In the genomic region with DNA sequence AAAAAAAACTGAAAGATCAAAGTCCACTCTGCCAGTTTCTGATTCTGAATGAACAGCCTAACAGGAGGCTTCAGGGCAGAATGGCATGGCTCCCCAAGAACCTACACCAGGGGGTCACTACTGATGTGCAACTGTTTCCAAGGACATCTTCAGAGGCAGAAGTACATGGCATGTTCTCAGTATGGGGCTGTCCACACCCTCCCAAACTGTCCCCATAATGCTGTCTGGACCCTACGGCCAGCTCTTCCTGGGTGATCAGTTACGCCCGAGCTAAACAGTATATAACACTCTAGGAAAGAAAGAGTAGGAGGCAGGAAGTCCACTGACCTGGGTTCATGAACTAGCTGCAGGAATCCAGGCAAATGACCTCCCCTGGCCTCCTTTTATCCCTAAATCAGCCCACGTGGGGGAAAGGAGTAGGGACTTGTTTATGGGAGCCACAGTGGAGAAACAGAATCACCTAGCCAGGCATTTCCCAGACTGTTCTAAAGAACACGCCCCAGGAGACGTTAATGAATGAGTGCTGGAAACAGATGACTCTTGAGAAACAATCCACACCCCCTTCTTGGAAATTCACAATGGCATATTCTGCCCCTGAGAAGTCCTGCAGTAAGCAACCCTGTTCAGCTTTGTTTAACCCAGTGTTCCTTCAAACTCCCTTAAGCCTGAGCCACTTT, we compare ENCODE assay signal across 1 cellular context.
TF ChIP-seq lines count a peak whose summit lies in the region.

No MANE protein-coding gene starts in this region.

TF ChIP-seq in HepG2, 621 proteins besides CTCF, POLR2A, EP300 and RAD21 (continued from another document and continues in another):
- TF ChIP-seq, protein P1, sequence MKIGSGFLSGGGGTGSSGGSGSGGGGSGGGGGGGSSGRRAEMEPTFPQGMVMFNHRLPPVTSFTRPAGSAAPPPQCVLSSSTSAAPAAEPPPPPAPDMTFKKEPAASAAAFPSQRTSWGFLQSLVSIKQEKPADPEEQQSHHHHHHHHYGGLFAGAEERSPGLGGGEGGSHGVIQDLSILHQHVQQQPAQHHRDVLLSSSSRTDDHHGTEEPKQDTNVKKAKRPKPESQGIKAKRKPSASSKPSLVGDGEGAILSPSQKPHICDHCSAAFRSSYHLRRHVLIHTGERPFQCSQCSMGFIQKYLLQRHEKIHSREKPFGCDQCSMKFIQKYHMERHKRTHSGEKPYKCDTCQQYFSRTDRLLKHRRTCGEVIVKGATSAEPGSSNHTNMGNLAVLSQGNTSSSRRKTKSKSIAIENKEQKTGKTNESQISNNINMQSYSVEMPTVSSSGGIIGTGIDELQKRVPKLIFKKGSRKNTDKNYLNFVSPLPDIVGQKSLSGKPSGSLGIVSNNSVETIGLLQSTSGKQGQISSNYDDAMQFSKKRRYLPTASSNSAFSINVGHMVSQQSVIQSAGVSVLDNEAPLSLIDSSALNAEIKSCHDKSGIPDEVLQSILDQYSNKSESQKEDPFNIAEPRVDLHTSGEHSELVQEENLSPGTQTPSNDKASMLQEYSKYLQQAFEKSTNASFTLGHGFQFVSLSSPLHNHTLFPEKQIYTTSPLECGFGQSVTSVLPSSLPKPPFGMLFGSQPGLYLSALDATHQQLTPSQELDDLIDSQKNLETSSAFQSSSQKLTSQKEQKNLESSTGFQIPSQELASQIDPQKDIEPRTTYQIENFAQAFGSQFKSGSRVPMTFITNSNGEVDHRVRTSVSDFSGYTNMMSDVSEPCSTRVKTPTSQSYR (CRISPR knock-in tag; IDR thresholded peaks at IDR 0.05; ENCODE audit: borderline replicate concordance): no peak
- TF ChIP-seq PITX1 (CRISPR knock-in tag; IDR thresholded peaks at IDR 0.05): 0 out of 2 replicates have a peak, but pooled peaks have one; percentile 49
- 0 out of 2 replicates have a peak, but pooled peaks have one; percentile 74 for TF ChIP-seq ZNF598 (CRISPR knock-in tag; IDR thresholded peaks at IDR 0.05; ENCODE audit: borderline replicate concordance)
- TF ChIP-seq, protein P2, sequence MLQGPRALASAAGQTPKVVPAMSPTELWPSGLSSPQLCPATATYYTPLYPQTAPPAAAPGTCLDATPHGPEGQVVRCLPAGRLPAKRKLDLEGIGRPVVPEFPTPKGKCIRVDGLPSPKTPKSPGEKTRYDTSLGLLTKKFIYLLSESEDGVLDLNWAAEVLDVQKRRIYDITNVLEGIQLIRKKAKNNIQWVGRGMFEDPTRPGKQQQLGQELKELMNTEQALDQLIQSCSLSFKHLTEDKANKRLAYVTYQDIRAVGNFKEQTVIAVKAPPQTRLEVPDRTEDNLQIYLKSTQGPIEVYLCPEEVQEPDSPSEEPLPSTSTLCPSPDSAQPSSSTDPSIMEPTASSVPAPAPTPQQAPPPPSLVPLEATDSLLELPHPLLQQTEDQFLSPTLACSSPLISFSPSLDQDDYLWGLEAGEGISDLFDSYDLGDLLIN (CRISPR knock-in tag; IDR thresholded peaks at IDR 0.05; ENCODE audit: borderline replicate concordance): 0 out of 2 replicates have a peak, but pooled peaks have one; percentile 87
- TF ChIP-seq, protein P3, sequence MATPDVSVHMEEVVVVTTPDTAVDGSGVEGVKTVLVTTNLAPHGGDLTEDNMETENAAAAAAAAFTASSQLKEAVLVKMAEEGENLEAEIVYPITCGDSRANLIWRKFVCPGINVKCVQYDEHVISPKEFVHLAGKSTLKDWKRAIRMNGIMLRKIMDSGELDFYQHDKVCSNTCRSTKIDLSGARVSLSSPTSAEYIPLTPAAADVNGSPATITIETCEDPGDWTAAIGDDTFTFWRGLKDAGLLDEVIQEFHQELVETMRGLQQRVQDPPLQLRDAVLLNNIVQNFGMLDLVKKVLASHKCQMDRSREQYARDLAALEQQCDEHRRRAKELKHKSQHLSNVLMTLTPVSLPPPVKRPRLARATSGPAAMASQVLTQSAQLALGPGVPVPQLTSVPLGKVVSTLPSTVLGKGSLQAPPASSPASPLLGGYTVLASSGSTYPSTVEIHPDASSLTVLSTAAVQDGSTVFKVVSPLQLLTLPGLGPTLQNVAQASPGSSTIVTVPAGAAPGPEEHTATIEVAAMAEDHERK (CRISPR knock-in tag; IDR thresholded peaks at IDR 0.05; ENCODE audit: low read depth): no peak
- 0 out of 2 replicates have a peak, but pooled peaks have one; percentile 56 for TF ChIP-seq ZNF367 (CRISPR knock-in tag; IDR thresholded peaks at IDR 0.05; ENCODE audit: borderline replicate concordance)
- peak; percentile 83; the same call in 1 of the 2 replicates for TF ChIP-seq RXRA (CRISPR knock-in tag; IDR thresholded peaks at IDR 0.05)
- peak; percentile 39; the same call in 1 of the 2 replicates for TF ChIP-seq ELF1 (CRISPR knock-in tag; IDR thresholded peaks at IDR 0.05)
- no peak for TF ChIP-seq JUNB (CRISPR knock-in tag; IDR thresholded peaks at IDR 0.05; ENCODE audit: borderline replicate concordance)
- TF ChIP-seq, protein P4, sequence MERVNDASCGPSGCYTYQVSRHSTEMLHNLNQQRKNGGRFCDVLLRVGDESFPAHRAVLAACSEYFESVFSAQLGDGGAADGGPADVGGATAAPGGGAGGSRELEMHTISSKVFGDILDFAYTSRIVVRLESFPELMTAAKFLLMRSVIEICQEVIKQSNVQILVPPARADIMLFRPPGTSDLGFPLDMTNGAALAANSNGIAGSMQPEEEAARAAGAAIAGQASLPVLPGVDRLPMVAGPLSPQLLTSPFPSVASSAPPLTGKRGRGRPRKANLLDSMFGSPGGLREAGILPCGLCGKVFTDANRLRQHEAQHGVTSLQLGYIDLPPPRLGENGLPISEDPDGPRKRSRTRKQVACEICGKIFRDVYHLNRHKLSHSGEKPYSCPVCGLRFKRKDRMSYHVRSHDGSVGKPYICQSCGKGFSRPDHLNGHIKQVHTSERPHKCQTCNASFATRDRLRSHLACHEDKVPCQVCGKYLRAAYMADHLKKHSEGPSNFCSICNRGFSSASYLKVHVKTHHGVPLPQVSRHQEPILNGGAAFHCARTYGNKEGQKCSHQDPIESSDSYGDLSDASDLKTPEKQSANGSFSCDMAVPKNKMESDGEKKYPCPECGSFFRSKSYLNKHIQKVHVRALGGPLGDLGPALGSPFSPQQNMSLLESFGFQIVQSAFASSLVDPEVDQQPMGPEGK (CRISPR knock-in tag; IDR thresholded peaks at IDR 0.05): 0 out of 2 replicates have a peak, but pooled peaks have one; percentile 26
- peak; percentile 53 for TF ChIP-seq SALL1 (CRISPR knock-in tag; IDR thresholded peaks at IDR 0.05)
- TF ChIP-seq ETV5 (CRISPR knock-in tag; IDR thresholded peaks at IDR 0.05; ENCODE audit: borderline replicate concordance): peak; percentile 75; the same call in 1 of the 2 replicates
- TF ChIP-seq, protein P5, sequence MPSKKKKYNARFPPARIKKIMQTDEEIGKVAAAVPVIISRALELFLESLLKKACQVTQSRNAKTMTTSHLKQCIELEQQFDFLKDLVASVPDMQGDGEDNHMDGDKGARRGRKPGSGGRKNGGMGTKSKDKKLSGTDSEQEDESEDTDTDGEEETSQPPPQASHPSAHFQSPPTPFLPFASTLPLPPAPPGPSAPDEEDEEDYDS (CRISPR knock-in tag; IDR thresholded peaks at IDR 0.05): peak; percentile 51; the same call in 1 of the 2 replicates
- TF ChIP-seq ZNF629 (CRISPR knock-in tag; conservative IDR thresholded peaks at IDR 0.05): 0 out of 2 replicates have a peak, but pooled peaks have one; percentile 23
- TF ChIP-seq, protein P6, sequence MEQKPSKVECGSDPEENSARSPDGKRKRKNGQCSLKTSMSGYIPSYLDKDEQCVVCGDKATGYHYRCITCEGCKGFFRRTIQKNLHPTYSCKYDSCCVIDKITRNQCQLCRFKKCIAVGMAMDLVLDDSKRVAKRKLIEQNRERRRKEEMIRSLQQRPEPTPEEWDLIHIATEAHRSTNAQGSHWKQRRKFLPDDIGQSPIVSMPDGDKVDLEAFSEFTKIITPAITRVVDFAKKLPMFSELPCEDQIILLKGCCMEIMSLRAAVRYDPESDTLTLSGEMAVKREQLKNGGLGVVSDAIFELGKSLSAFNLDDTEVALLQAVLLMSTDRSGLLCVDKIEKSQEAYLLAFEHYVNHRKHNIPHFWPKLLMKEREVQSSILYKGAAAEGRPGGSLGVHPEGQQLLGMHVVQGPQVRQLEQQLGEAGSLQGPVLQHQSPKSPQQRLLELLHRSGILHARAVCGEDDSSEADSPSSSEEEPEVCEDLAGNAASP (CRISPR knock-in tag; IDR thresholded peaks at IDR 0.05; ENCODE audit: borderline replicate concordance): peak; percentile 52; the same call in 1 of the 2 replicates
- 0 out of 2 replicates have a peak, but pooled peaks have one; percentile 75 for TF ChIP-seq ZNF337 (CRISPR knock-in tag; IDR thresholded peaks at IDR 0.05; ENCODE audit: borderline replicate concordance, low read depth)
- TF ChIP-seq, protein P7, sequence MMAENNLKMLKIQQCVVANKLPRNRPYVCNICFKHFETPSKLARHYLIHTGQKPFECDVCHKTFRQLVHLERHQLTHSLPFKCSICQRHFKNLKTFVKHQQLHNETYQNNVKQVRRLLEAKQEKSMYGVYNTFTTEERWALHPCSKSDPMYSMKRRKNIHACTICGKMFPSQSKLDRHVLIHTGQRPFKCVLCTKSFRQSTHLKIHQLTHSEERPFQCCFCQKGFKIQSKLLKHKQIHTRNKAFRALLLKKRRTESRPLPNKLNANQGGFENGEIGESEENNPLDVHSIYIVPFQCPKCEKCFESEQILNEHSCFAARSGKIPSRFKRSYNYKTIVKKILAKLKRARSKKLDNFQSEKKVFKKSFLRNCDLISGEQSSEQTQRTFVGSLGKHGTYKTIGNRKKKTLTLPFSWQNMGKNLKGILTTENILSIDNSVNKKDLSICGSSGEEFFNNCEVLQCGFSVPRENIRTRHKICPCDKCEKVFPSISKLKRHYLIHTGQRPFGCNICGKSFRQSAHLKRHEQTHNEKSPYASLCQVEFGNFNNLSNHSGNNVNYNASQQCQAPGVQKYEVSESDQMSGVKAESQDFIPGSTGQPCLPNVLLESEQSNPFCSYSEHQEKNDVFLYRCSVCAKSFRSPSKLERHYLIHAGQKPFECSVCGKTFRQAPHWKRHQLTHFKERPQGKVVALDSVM (CRISPR knock-in tag; IDR thresholded peaks at IDR 0.05): peak; percentile 71
- TF ChIP-seq, protein P8, sequence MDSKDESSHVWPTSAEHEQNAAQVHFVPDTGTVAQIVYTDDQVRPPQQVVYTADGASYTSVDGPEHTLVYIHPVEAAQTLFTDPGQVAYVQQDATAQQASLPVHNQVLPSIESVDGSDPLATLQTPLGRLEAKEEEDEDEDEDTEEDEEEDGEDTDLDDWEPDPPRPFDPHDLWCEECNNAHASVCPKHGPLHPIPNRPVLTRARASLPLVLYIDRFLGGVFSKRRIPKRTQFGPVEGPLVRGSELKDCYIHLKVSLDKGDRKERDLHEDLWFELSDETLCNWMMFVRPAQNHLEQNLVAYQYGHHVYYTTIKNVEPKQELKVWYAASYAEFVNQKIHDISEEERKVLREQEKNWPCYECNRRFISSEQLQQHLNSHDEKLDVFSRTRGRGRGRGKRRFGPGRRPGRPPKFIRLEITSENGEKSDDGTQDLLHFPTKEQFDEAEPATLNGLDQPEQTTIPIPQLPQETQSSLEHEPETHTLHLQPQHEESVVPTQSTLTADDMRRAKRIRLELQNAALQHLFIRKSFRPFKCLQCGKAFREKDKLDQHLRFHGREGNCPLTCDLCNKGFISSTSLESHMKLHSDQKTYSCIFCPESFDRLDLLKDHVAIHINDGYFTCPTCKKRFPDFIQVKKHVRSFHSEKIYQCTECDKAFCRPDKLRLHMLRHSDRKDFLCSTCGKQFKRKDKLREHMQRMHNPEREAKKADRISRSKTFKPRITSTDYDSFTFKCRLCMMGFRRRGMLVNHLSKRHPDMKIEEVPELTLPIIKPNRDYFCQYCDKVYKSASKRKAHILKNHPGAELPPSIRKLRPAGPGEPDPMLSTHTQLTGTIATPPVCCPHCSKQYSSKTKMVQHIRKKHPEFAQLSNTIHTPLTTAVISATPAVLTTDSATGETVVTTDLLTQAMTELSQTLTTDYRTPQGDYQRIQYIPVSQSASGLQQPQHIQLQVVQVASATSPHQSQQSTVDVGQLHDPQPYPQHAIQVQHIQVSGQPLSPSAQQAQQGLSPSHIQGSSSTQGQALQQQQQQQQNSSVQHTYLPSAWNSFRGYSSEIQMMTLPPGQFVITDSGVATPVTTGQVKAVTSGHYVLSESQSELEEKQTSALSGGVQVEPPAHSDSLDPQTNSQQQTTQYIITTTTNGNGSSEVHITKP (CRISPR knock-in tag; IDR thresholded peaks at IDR 0.05; ENCODE audit: low read depth): peak; percentile 51; the same call in 1 of the 2 replicates
- TF ChIP-seq ZMYM2 (CRISPR knock-in tag; IDR thresholded peaks at IDR 0.05): 0 out of 2 replicates have a peak, but pooled peaks have one; percentile 56
- TF ChIP-seq, protein P9, sequence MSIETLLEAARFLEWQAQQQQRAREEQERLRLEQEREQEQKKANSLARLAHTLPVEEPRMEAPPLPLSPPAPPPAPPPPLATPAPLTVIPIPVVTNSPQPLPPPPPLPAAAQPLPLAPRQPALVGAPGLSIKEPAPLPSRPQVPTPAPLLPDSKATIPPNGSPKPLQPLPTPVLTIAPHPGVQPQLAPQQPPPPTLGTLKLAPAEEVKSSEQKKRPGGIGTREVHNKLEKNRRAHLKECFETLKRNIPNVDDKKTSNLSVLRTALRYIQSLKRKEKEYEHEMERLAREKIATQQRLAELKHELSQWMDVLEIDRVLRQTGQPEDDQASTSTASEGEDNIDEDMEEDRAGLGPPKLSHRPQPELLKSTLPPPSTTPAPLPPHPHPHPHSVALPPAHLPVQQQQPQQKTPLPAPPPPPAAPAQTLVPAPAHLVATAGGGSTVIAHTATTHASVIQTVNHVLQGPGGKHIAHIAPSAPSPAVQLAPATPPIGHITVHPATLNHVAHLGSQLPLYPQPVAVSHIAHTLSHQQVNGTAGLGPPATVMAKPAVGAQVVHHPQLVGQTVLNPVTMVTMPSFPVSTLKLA (IDR thresholded peaks at IDR 0.05): peak; percentile 41; the same call in 1 of the 2 replicates
- TF ChIP-seq ZNF17 (CRISPR knock-in tag; IDR thresholded peaks at IDR 0.05): no peak
- peak; percentile 58 to 62; a peak in 2 of 4 replicates for TF ChIP-seq NR2F1 (CRISPR knock-in tag; IDR thresholded peaks at IDR 0.05)
- no peak for TF ChIP-seq FOXP1 (IDR thresholded peaks at IDR 0.05)
- TF ChIP-seq FOXP1 (CRISPR knock-in tag; IDR thresholded peaks at IDR 0.05): no peak
- peak; percentile 92 for TF ChIP-seq RXRB (CRISPR knock-in tag; IDR thresholded peaks at IDR 0.05; ENCODE audit: borderline replicate concordance)
- TF ChIP-seq PCBP1 (IDR thresholded peaks at IDR 0.05; ENCODE audit: borderline replicate concordance, low read depth, low read length): no peak
- peak; percentile 34; the same call in 1 of the 2 replicates for TF ChIP-seq HDAC2 (CRISPR knock-in tag; IDR thresholded peaks at IDR 0.05)
- peak; percentile 87 for TF ChIP-seq ZNF670 (CRISPR knock-in tag; IDR thresholded peaks at IDR 0.05; ENCODE audit: borderline replicate concordance)
- TF ChIP-seq ZNF556 (CRISPR knock-in tag; IDR thresholded peaks at IDR 0.05; ENCODE audit: borderline replicate concordance): 0 out of 2 replicates have a peak, but pooled peaks have one; percentile 48
- TF ChIP-seq, protein P10, sequence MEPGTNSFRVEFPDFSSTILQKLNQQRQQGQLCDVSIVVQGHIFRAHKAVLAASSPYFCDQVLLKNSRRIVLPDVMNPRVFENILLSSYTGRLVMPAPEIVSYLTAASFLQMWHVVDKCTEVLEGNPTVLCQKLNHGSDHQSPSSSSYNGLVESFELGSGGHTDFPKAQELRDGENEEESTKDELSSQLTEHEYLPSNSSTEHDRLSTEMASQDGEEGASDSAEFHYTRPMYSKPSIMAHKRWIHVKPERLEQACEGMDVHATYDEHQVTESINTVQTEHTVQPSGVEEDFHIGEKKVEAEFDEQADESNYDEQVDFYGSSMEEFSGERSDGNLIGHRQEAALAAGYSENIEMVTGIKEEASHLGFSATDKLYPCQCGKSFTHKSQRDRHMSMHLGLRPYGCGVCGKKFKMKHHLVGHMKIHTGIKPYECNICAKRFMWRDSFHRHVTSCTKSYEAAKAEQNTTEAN (CRISPR knock-in tag; conservative IDR thresholded peaks at IDR 0.05): 0 out of 2 replicates have a peak, but pooled peaks have one; percentile 48
- no peak for TF ChIP-seq REL (CRISPR knock-in tag; conservative IDR thresholded peaks at IDR 0.05)
- TF ChIP-seq BRCA1 (CRISPR knock-in tag; IDR thresholded peaks at IDR 0.05): peak; percentile 85; the same call in 1 of the 2 replicates
- peak; percentile 64; the same call in 1 of the 2 replicates for TF ChIP-seq BRD4 (CRISPR knock-in tag; IDR thresholded peaks at IDR 0.05)
